8 cellular contexts compared by ENCODE assay signal in genomic region chr11:119315139-119316016, GRCh38. TPM values are rescaled to one million over a fixed set of nuclear protein-coding genes. Genes with fewer than 3 reads are reported as not detected.
DNase-seq lines count a peak whose midpoint lies in the region; ATAC-seq, FAIRE-seq and TF ChIP-seq lines count a peak whose summit lies in the region.

No MANE protein-coding gene starts in this region.

- TF ChIP-seq CTCF in GM12878 (IDR thresholded peaks at IDR 0.05 in 2 of 3, conservative IDR thresholded peaks at IDR 0.05 in 1 of 3; ENCODE audit: control insufficient read depth in 2 of 3, extremely low read depth in 1 of 3, insufficient read depth in 1 of 3, low read depth in 3 of 3, low read length in 3 of 3), result 0 out of 6 replicates have a peak, but pooled peaks of 2 of the 3 experiments have one; percentile 0 to 5

- no peak overlapping the region for H3K27ac ChIP-seq in GM12878 (ENCODE audit: control insufficient read depth, insufficient read depth)
- no peak overlapping the region for H3K27ac ChIP-seq in iPS-18a (ENCODE audit: low read length)

- H3K4me1 ChIP-seq in GM12878 (ENCODE audit: control insufficient read depth, insufficient read depth, low read length) (peaks cover 35% of the 10 kb centered on the region), iPS-18a (ENCODE audit: control insufficient read depth, low read depth, low read length) (peaks cover 40% of the 10 kb centered on the region), skeletal muscle satellite cell (ENCODE audit: control insufficient read depth, insufficient read depth, low read length) (peaks cover 37% of the 10 kb centered on the region)

- TF ChIP-seq EP300 in GM12878 (IDR thresholded peaks at IDR 0.05; ENCODE audit: borderline replicate concordance in 1 of 2, control insufficient read depth in 1 of 2, low read depth in 2 of 2, low read length in 2 of 2), result no peak

- H3K9ac ChIP-seq in GM12878 (ENCODE audit: control insufficient read depth, insufficient read depth, low read length) (peak overlapping the region; percentile 34; the same call in 1 of the 2 replicates), iPS-18a (ENCODE audit: low read length) (no peak overlapping the region), skeletal muscle satellite cell (ENCODE audit: low read depth, low read length) (no peak overlapping the region)

- RAD21 ChIA-PET in GM12878 (lab: Charles Lee; ENCODE audit: unreplicated experiment), result interaction anchor here (0.6 to 2.1 kb wide), 5 partner anchors 7 to 146 kb away, joined by 3 to 4 read pairs (median 3); no protein-coding TSS in a partner anchor

- BruUV-seq in GM12878 (replicated peaks; lab: Mats Ljungman, UMichigan), result no TSS peak

- no peaks in the 10 kb centered on the region for H4K20me1 ChIP-seq in GM12878 (ENCODE audit: control insufficient read depth, insufficient read depth)

- WGBS in GM12878 (ENCODE audit: insufficient coverage, insufficient replicate concordance, low lambda C conversion rate, missing lambda C conversion rate), result 10% methylated on average over 29 of the region's 29 CpGs

- H3K4me2 ChIP-seq in GM12878 (ENCODE audit: control insufficient read depth, insufficient read depth) (peak overlapping the region; percentile 87), skeletal muscle satellite cell (ENCODE audit: low read length) (peak overlapping the region; percentile 95)

- peak overlapping the region; percentile 61 for H2AFZ ChIP-seq in GM12878 (ENCODE audit: control insufficient read depth, low read depth, low read length)

- H3K36me3 ChIP-seq in GM12878 (ENCODE audit: control insufficient read depth in 2 of 2, insufficient read depth in 2 of 2, low read length in 1 of 2), result peaks cover 0 to 6% of the 10 kb centered on the region in 2 experiments; a peak in 1 of 4 replicates
- H3K36me3 ChIP-seq in iPS-18a (ENCODE audit: control insufficient read depth, low read depth, low read length), result no peaks in the 10 kb centered on the region
- no peaks in the 10 kb centered on the region for H3K36me3 ChIP-seq in skeletal muscle satellite cell (ENCODE audit: insufficient read depth, low read length)

- POLR2A ChIA-PET in GM12878 (lab: Charles Lee), result interaction anchor here (0.6 to 1.2 kb wide), 2 partner anchors 11 to 23 kb away, joined by 3 to 5 read pairs; no protein-coding TSS in a partner anchor

- DNase-seq in ACHN (peak; percentile 51), RPMI8226 (peak; percentile 87), GM12878 (ENCODE audit: low read depth, low spot score) (no peak)

- peak overlapping the region; percentile 57 for H3K4me3 ChIP-seq in GM12878
- peak overlapping the region; percentile 65 for H3K4me3 ChIP-seq in iPS-18a (ENCODE audit: low read length)
- H3K4me3 ChIP-seq in skeletal muscle satellite cell (ENCODE audit: low read length), result peak overlapping the region; percentile 69

- SMC1A ChIA-PET in GM12878 (lab: Charles Lee; ENCODE audit: uncharacterized antibody, unreplicated experiment), result interaction anchor here (0.5 to 1.6 kb wide), 5 partner anchors 8 to 52 kb away, joined by 3 read pairs; no protein-coding TSS in a partner anchor

- no peak for TF ChIP-seq POLR2A in GM12878 (IDR thresholded peaks at IDR 0.05; ENCODE audit: low read depth, low read length)

- H3K27me3 ChIP-seq in GM12878 (replicated peaks in 1 of 2; ENCODE audit: control insufficient read depth in 2 of 2, insufficient read depth in 2 of 2, low read length in 1 of 2), result peaks cover 1 to 15% of the 10 kb centered on the region in 2 experiments; a peak in 3 of 4 replicates
- H3K27me3 ChIP-seq in iPS-18a (ENCODE audit: control insufficient read depth, insufficient read depth, low read length), result peaks cover 58% of the 10 kb centered on the region
- peaks cover 9% of the 10 kb centered on the region for H3K27me3 ChIP-seq in skeletal muscle satellite cell (ENCODE audit: control insufficient read depth, insufficient read depth, low read length)

- no peaks in the 10 kb centered on the region for H3K79me2 ChIP-seq in GM12878 (ENCODE audit: control insufficient read depth, insufficient read depth, low read length)

- ATAC-seq in GM19395 (IDR thresholded peaks at IDR 0.05; ENCODE audit: unreplicated experiment), result peak; percentile 50
- ATAC-seq in GM12878, result peak; percentile 61
- no peak for ATAC-seq in HG03432 (IDR thresholded peaks at IDR 0.05; ENCODE audit: unreplicated experiment)
- ATAC-seq in HG03378 (IDR thresholded peaks at IDR 0.05; ENCODE audit: unreplicated experiment), result no peak

- H3K9me3 ChIP-seq in GM12878 (replicated peaks; ENCODE audit: control insufficient read depth, insufficient read depth, low read length) (no peaks in the 10 kb centered on the region), iPS-18a (ENCODE audit: control insufficient read depth, low read depth, low read length) (no peaks in the 10 kb centered on the region), skeletal muscle satellite cell (replicated peaks; ENCODE audit: low read length) (no peaks in the 10 kb centered on the region)

- FAIRE-seq in GM12878 (lab: Jason Lieb, UNC), result no peak

- intact Hi-C loops in GM12878 (cut with micrococcal nuclease; ENCODE audit: unreplicated experiment), result no loop called here

- in situ Hi-C loops in ACHN (cut with HindIII; ENCODE audit: low pct_ligation_motif_present, low pct_unique_long_range_greater_than_20kb, low sequenced_read_pairs) (no loop called here), GM12878 (cut with MboI) (no loop called here)

- no peak for TF ChIP-seq RAD21 in GM12878 (IDR thresholded peaks at IDR 0.05; ENCODE audit: insufficient read depth, low read depth, low read length)

- CTCF ChIA-PET in GM12878 (lab: Yijun Ruan, JAX), result interaction anchor here (0.8 to 2.8 kb wide), 4 partner anchors 8 to 23 kb away, joined by 4 to 11 read pairs (median 6); no protein-coding TSS in a partner anchor

RNA-seq across cellular contexts. Expression of gene MCAM, which starts 1.6 kb away (rescaled TPM):
- 68.2 and 76.0 TPM in 2 replicates for total RNA-seq in GM12878 (2013; cell fraction: nucleolus; rRNA removed)
- total RNA-seq in GM12878 (2014; rRNA removed) (17.6 TPM in 2 replicates), GM12878 (2014; rRNA removed; fragmentation: Illumina TruSeq; extraction: Trizol) (10.0 TPM in 2 replicates), GM12878 (2021) (17.9 and 19.7 TPM in 2 replicates)
- 0.49 TPM for polyA plus RNA-seq in GM12878 (2011; ENCODE audit: low read depth)
- polyA plus RNA-seq in GM12878 (2011; rRNA removed) (2.5 and 4.1 TPM in 2 replicates), GM12878 (2014; fragmentation: Illumina TruSeq; extraction: Trizol) (7.4 and 12.1 TPM in 2 replicates), GM12878 (2014; fragmentation: Nextera tagmentation; extraction: Ambion mirVana) (1 to 10 TPM; 3.1 to 4.5 TPM), GM12878 (2014; rRNA removed) (13.2 and 16.5 TPM in 2 replicates), GM12878 (2016; fragmentation: Nextera tagmentation; extraction: Ambion mirVana) (1 to 10 TPM; 7.8 to 8.7 TPM)
- 11.5 and 18.7 TPM in 2 replicates for polyA plus RNA-seq in GM12878 (2011; cell fraction: cytosol; rRNA removed)
- 6.6 and 8.2 TPM in 2 replicates for polyA plus RNA-seq in GM12878 (2011; cell fraction: nucleus; rRNA removed)
- 0.92 and 4.0 TPM in 2 replicates for polyA plus RNA-seq in GM12878 (2012)
- 3.9 and 6.9 TPM in 2 replicates for polyA minus RNA-seq in GM12878 (2011; rRNA and poly(A)+ RNA removed)
- polyA minus RNA-seq in GM12878 (2011; cell fraction: cytosol; rRNA and poly(A)+ RNA removed), result 3.6 and 4.2 TPM in 2 replicates
- 5.3 and 8.2 TPM in 2 replicates for polyA minus RNA-seq in GM12878 (2011; cell fraction: nucleus; rRNA and poly(A)+ RNA removed)
- total RNA-seq in skeletal muscle satellite cell (2012; rRNA removed), result 11.4 and 11.8 TPM in 2 replicates

RNA-seq across cellular contexts. Expression of gene RNF26, which starts 18.9 kb away (rescaled TPM):
- total RNA-seq in GM12878 (2013; cell fraction: nucleolus; rRNA removed), result 5.5 and 7.0 TPM in 2 replicates
- total RNA-seq in GM12878 (2014; rRNA removed), result 3.7 and 5.3 TPM in 2 replicates
- 7.1 and 7.2 TPM in 2 replicates for total RNA-seq in GM12878 (2014; rRNA removed; fragmentation: Illumina TruSeq; extraction: Trizol)
- 29.9 and 31.1 TPM in 2 replicates for total RNA-seq in GM12878 (2021)
- polyA plus RNA-seq in GM12878 (2011; ENCODE audit: low read depth), result 13.3 TPM
- polyA plus RNA-seq in GM12878 (2011; rRNA removed), result 7.0 and 16.6 TPM in 2 replicates
- polyA plus RNA-seq in GM12878 (2011; cell fraction: cytosol; rRNA removed), result 31.3 and 35.6 TPM in 2 replicates
- 18.6 and 20.0 TPM in 2 replicates for polyA plus RNA-seq in GM12878 (2011; cell fraction: nucleus; rRNA removed)
- 19.1 and 19.4 TPM in 2 replicates for polyA plus RNA-seq in GM12878 (2012)
- 10.4 and 18.7 TPM in 2 replicates for polyA plus RNA-seq in GM12878 (2014; fragmentation: Illumina TruSeq; extraction: Trizol)
- polyA plus RNA-seq in GM12878 (2014; fragmentation: Nextera tagmentation; extraction: Ambion mirVana), result 1 to 10 TPM; 2.8 to 4.2 TPM
- polyA plus RNA-seq in GM12878 (2014; rRNA removed), result 20.9 and 25.6 TPM in 2 replicates
- polyA plus RNA-seq in GM12878 (2016; fragmentation: Nextera tagmentation; extraction: Ambion mirVana), result 10 to 100 TPM; 52.2 to 54.5 TPM
- polyA minus RNA-seq in GM12878 (2011; rRNA and poly(A)+ RNA removed), result 30.4 and 39.4 TPM in 2 replicates
- 19.4 and 20.5 TPM in 2 replicates for polyA minus RNA-seq in GM12878 (2011; cell fraction: cytosol; rRNA and poly(A)+ RNA removed)
- 19.0 and 24.8 TPM in 2 replicates for polyA minus RNA-seq in GM12878 (2011; cell fraction: nucleus; rRNA and poly(A)+ RNA removed)
- 4.8 and 6.1 TPM in 2 replicates for total RNA-seq in skeletal muscle satellite cell (2012; rRNA removed)

RNA-seq across cellular contexts. Expression of gene C1QTNF5, which starts 25.3 kb away (rescaled TPM):
- not detected in 2 replicates for total RNA-seq in GM12878 (2013; cell fraction: nucleolus; rRNA removed)
- not detected in 2 replicates for total RNA-seq in GM12878 (2014; rRNA removed)
- total RNA-seq in GM12878 (2014; rRNA removed; fragmentation: Illumina TruSeq; extraction: Trizol), result not detected in 2 replicates
- total RNA-seq in GM12878 (2021), result not detected in 2 replicates
- not detected for polyA plus RNA-seq in GM12878 (2011; ENCODE audit: low read depth)
- polyA plus RNA-seq in GM12878 (2011; rRNA removed), result not detected in 2 replicates
- not detected in 2 replicates for polyA plus RNA-seq in GM12878 (2011; cell fraction: cytosol; rRNA removed)
- polyA plus RNA-seq in GM12878 (2011; cell fraction: nucleus; rRNA removed), result not detected in 2 replicates
- polyA plus RNA-seq in GM12878 (2012), result not detected in 2 replicates
- not detected in 2 replicates for polyA plus RNA-seq in GM12878 (2014; fragmentation: Illumina TruSeq; extraction: Trizol)
- polyA plus RNA-seq in GM12878 (2014; fragmentation: Nextera tagmentation; extraction: Ambion mirVana), result not detected
- not detected in 2 replicates for polyA plus RNA-seq in GM12878 (2014; rRNA removed)
- polyA plus RNA-seq in GM12878 (2016; fragmentation: Nextera tagmentation; extraction: Ambion mirVana), result not detected
- not detected in 2 replicates for polyA minus RNA-seq in GM12878 (2011; rRNA and poly(A)+ RNA removed)
- not detected in 2 replicates for polyA minus RNA-seq in GM12878 (2011; cell fraction: cytosol; rRNA and poly(A)+ RNA removed)
- polyA minus RNA-seq in GM12878 (2011; cell fraction: nucleus; rRNA and poly(A)+ RNA removed), result not detected in 2 replicates
- total RNA-seq in skeletal muscle satellite cell (2012; rRNA removed), result 0.76 and 1.1 TPM in 2 replicates

RNA-seq across cellular contexts. Expression of gene MFRP, which starts 31.1 kb away (rescaled TPM):
- total RNA-seq in GM12878 (2013; cell fraction: nucleolus; rRNA removed), result not detected in 2 replicates
- total RNA-seq in GM12878 (2014; rRNA removed), result not detected in 2 replicates
- not detected in 2 replicates for total RNA-seq in GM12878 (2014; rRNA removed; fragmentation: Illumina TruSeq; extraction: Trizol)
- not detected in 2 replicates for total RNA-seq in GM12878 (2021)
- polyA plus RNA-seq in GM12878 (2011; ENCODE audit: low read depth), result not detected
- not detected in 2 replicates for polyA plus RNA-seq in GM12878 (2011; rRNA removed)
- not detected in 2 replicates for polyA plus RNA-seq in GM12878 (2011; cell fraction: cytosol; rRNA removed)
- polyA plus RNA-seq in GM12878 (2011; cell fraction: nucleus; rRNA removed), result not detected in 2 replicates
- not detected in 2 replicates for polyA plus RNA-seq in GM12878 (2012)
- not detected in 2 replicates for polyA plus RNA-seq in GM12878 (2014; fragmentation: Illumina TruSeq; extraction: Trizol)
- polyA plus RNA-seq in GM12878 (2014; fragmentation: Nextera tagmentation; extraction: Ambion mirVana), result not detected
- not detected in 2 replicates for polyA plus RNA-seq in GM12878 (2014; rRNA removed)
- not detected for polyA plus RNA-seq in GM12878 (2016; fragmentation: Nextera tagmentation; extraction: Ambion mirVana)
- polyA minus RNA-seq in GM12878 (2011; rRNA and poly(A)+ RNA removed), result not detected in 2 replicates
- polyA minus RNA-seq in GM12878 (2011; cell fraction: cytosol; rRNA and poly(A)+ RNA removed), result not detected in 2 replicates
- polyA minus RNA-seq in GM12878 (2011; cell fraction: nucleus; rRNA and poly(A)+ RNA removed), result not detected in 2 replicates
- total RNA-seq in skeletal muscle satellite cell (2012; rRNA removed), result not detected in 2 replicates

Comparison
In these comparisons a context has a peak if more than half of its experiments do, and no peak if none do; other contexts are left out.
1. ATAC-seq: peak in GM19395 (single experiment) and GM12878 (single experiment); none in HG03432 (single experiment) and HG03378 (single experiment).
2. Peak in every context shown above with its lines, with median percentiles within 50 percentile points of each other: H3K4me3 ChIP-seq.